10 cellular contexts compared by ENCODE assay signal in the genomic region with DNA sequence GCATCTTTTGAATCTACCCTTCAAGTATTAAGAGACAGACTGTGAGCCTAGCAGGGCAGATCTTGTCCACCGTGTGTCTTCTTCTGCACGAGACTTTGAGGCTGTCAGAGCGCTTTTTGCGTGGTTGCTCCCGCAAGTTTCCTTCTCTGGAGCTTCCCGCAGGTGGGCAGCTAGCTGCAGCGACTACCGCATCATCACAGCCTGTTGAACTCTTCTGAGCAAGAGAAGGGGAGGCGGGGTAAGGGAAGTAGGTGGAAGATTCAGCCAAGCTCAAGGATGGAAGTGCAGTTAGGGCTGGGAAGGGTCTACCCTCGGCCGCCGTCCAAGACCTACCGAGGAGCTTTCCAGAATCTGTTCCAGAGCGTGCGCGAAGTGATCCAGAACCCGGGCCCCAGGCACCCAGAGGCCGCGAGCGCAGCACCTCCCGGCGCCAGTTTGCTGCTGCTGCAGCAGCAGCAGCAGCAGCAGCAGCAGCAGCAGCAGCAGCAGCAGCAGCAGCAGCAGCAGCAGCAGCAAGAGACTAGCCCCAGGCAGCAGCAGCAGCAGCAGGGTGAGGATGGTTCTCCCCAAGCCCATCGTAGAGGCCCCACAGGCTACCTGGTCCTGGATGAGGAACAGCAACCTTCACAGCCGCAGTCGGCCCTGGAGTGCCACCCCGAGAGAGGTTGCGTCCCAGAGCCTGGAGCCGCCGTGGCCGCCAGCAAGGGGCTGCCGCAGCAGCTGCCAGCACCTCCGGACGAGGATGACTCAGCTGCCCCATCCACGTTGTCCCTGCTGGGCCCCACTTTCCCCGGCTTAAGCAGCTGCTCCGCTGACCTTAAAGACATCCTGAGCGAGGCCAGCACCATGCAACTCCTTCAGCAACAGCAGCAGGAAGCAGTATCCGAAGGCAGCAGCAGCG. TPM values are rescaled to one million over a fixed set of nuclear protein-coding genes. Genes with fewer than 3 reads are reported as not detected.
A peak's percentile ranks its signal among the peaks of the same experiment; 100 is the strongest.
DNase-seq lines count a peak whose midpoint lies in the region; ATAC-seq and TF ChIP-seq lines count a peak whose summit lies in the region.
"Had no signal": no experiment of that assay in that cellular context is flagged by ENCODE, and none has a peak within 500 bp of the region (broad histone marks: within the 10 kb centered on the region; RNA-seq: fewer than 3 reads in every experiment).

No MANE protein-coding gene starts in this region.

- intact Hi-C loops in PC-3 (cut with micrococcal nuclease), result no loop called here

- H3K9ac ChIP-seq in PC-3 (ENCODE audit: low read length), result no peak overlapping the region

- H3K4me3 ChIP-seq in PC-3 (ENCODE audit: low read length), result no peak overlapping the region
- H3K4me3 ChIP-seq in fibroblast of pulmonary artery (replicated peaks; ENCODE audit: low read depth, low read length), result peak overlapping the region; percentile 53
- H3K4me3 ChIP-seq in neuron (ENCODE audit: low read length), result peak overlapping the region; percentile 61

- no peaks in the 10 kb centered on the region for H4K20me1 ChIP-seq in PC-3 (ENCODE audit: low read length)

- H3K27ac ChIP-seq in C4-2B, result peak overlapping the region; percentile 99
- no peak overlapping the region for H3K27ac ChIP-seq in PC-3 (ENCODE audit: low read length)

- H3K4me1 ChIP-seq in PC-3 (ENCODE audit: insufficient read depth, low read length), result no peaks in the 10 kb centered on the region
- peaks cover 8% of the 10 kb centered on the region for H3K4me1 ChIP-seq in neuron (ENCODE audit: insufficient read depth, low read length)

- H3K9me3 ChIP-seq in PC-3 (ENCODE audit: low read length), result no peaks in the 10 kb centered on the region
- no peaks in the 10 kb centered on the region for H3K9me3 ChIP-seq in neuron (ENCODE audit: low read length)

- CTCF ChIA-PET in PC-3 (lab: Charles Lee), result no interaction called here

- H3K27me3 ChIP-seq in PC-3 (ENCODE audit: low read length) (peaks cover 57% of the 10 kb centered on the region), neuron (ENCODE audit: insufficient read depth, low read length) (peaks cover 5% of the 10 kb centered on the region)

- no peaks in the 10 kb centered on the region for H3K79me2 ChIP-seq in PC-3 (ENCODE audit: low read length)

- no peak overlapping the region for H2AFZ ChIP-seq in PC-3 (ENCODE audit: low read length)
- H2AFZ ChIP-seq in neuron (ENCODE audit: low read depth, low read length), result peak overlapping the region; percentile 44

- no peaks in the 10 kb centered on the region for H3K36me3 ChIP-seq in PC-3 (ENCODE audit: low read depth, low read length)
- no peaks in the 10 kb centered on the region for H3K36me3 ChIP-seq in neuron (ENCODE audit: insufficient read depth, low read length)

- H3F3A ChIP-seq in PC-3 (ENCODE audit: low read length, unreplicated experiment), result no peaks in the 10 kb centered on the region

- TF ChIP-seq CTCF in C4-2B (conservative IDR thresholded peaks at IDR 0.05), result peak; percentile 13
- no peak for TF ChIP-seq CTCF in PC-3 (conservative IDR thresholded peaks at IDR 0.05; ENCODE audit: low read depth, low read length)
- TF ChIP-seq CTCF in fibroblast of pulmonary artery (IDR thresholded peaks at IDR 0.05; ENCODE audit: low read length, missing control alignments), result no peak

- POLR2A ChIA-PET in PC-3 (lab: Charles Lee; ENCODE audit: unreplicated experiment), result interaction anchor here (0.5 to 0.6 kb wide), 2 partner anchors 1717 to 1949 kb away, joined by 3 to 19 read pairs; no protein-coding TSS in a partner anchor

- DNase-seq in PC-3, result no peak
- DNase-seq in fibroblast of pulmonary artery (ENCODE audit: low read depth), result peak; percentile 41
- DNase-seq in activated CD8-positive, alpha-beta memory T cell treated with anti-CD3 and anti-CD28 coated beads for 24 hours, result no peak
- DNase-seq in NCI-H526 (lab: John Stamatoyannopoulos, UW), result no peak
- DNase-seq: foreskin melanocyte had no signal

- ATAC-seq in PC-3, result peak; percentile 40
- ATAC-seq in HG03108 (IDR thresholded peaks at IDR 0.05; ENCODE audit: unreplicated experiment), result no peak
- no peak for ATAC-seq in GM19463 (IDR thresholded peaks at IDR 0.05; ENCODE audit: unreplicated experiment)
- ATAC-seq: Panc1 had no signal

- H3K4me2 ChIP-seq in PC-3 (ENCODE audit: low read length), result peak overlapping the region; percentile 46

- no peaks in the 10 kb centered on the region for H3K9me2 ChIP-seq in PC-3 (replicated peaks; ENCODE audit: low read length)

- BruUV-seq in PC-3 (replicated peaks; lab: Mats Ljungman, UMichigan), result no TSS peak

RNA-seq across cellular contexts. Expression of a gene that starts 1.3 kb away (rescaled TPM):
- total RNA-seq in PC-3 (2014; rRNA removed), result not detected in 2 replicates
